ENCODE assay signal across 10 cellular contexts in the genomic region with DNA sequence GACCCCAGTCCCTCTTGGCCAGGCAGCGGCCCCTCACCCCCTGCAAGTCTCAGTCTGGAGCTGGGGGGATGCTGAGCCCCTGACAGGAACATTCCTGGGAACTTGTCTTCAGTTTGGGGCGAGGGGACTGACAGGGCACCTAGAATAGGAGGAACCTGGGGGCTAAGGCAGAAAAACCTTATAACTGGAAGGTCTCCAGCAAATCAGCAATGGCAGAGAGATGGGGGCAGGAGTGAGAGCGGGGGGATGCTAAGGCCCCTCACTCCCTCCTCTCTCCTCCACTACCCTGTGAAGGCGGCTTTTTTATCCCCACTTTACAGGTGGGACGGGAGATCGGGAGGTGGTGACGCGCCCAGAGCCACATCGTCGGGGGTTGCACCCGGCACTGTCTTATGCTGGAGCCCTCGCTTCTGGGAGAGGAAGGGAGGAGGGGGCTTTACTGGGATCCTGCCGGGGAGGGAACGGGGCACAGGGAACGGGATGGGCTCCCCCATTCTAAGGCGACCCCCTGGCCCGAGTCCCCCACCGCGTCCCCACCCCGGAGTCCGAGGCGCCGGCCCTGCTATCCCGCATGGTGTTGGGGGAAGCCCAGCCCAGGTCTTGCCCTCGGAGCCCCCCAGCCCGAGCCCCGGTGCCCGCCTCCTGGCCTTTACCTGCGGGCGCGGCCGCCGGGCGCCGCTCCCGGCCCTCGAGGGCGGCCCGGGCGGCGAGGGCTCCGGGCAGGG. TPM values are rescaled to one million over a fixed set of nuclear protein-coding genes. Genes with fewer than 3 reads are reported as not detected.
DNase-seq lines count a peak whose midpoint lies in the region; ATAC-seq and TF ChIP-seq lines count a peak whose summit lies in the region.
"Had no signal": no experiment of that assay in that cellular context is flagged by ENCODE, and none has a peak within 500 bp of the region (broad histone marks: within the 10 kb centered on the region; RNA-seq: fewer than 3 reads in every experiment).

No MANE protein-coding gene starts in this region.

- peaks cover 17% of the 10 kb centered on the region for H3K27me3 ChIP-seq in iPS DF 6.9 (ENCODE audit: control insufficient read depth, insufficient read depth, low read length)
- peaks cover 14% of the 10 kb centered on the region for H3K27me3 ChIP-seq in brain microvascular endothelial cell (replicated peaks)

- H3K9me3 ChIP-seq in iPS DF 6.9 (ENCODE audit: control insufficient read depth, insufficient read depth, low read length) = no peaks in the 10 kb centered on the region

- H3K4me3 Mint-ChIP-seq in Calu3 (ENCODE audit: low read depth, unreplicated experiment) = peak overlapping the region; percentile 41
- peak overlapping the region; percentile 72 for H3K4me3 Mint-ChIP-seq in WTC11

- H3K4me1 Mint-ChIP-seq in Calu3 (ENCODE audit: low read depth, unreplicated experiment) (no peaks in the 10 kb centered on the region), WTC11 (peaks cover 13% of the 10 kb centered on the region)

- POLR2A ChIA-PET in WTC11 (lab: Charles Lee) = no interaction called here

- intact Hi-C loops in Calu3 (cut with micrococcal nuclease; ENCODE audit: unreplicated experiment) = no loop called here

- H3K27ac Mint-ChIP-seq in Calu3 (ENCODE audit: unreplicated experiment) (no peak overlapping the region), WTC11 (no peak overlapping the region)

- no peaks in the 10 kb centered on the region for H3K4me1 ChIP-seq in iPS DF 6.9 (ENCODE audit: control insufficient read depth, insufficient read depth, low read length)

- H3K36me3 ChIP-seq in iPS DF 6.9 (ENCODE audit: control insufficient read depth, insufficient read depth, low read length) (no peaks in the 10 kb centered on the region), brain microvascular endothelial cell (replicated peaks) (no peaks in the 10 kb centered on the region)

- H3K9me3 Mint-ChIP-seq in Calu3 (ENCODE audit: low read depth, unreplicated experiment) (no peaks in the 10 kb centered on the region), WTC11 (no peaks in the 10 kb centered on the region)

- in situ Hi-C loops in brain microvascular endothelial cell (cut with HindIII; ENCODE audit: low pct_ligation_motif_present, low sequenced_read_pairs) = no loop called here

- CTCF ChIA-PET in Calu3 (lab: Charles Lee) (no interaction called here), WTC11 (lab: Charles Lee) (interaction anchor here (1.1 kb wide), 1 partner anchor 10 kb away, joined by 6 read pairs; no protein-coding TSS in a partner anchor)

- H3K4me3 ChIP-seq in iPS DF 6.9 (ENCODE audit: low read length) (peak overlapping the region; percentile 45; the same call in 1 of the 2 replicates), skin epidermis (peak overlapping the region in 6 of 7 experiments; percentile 12 to 44 (median 22)), brain microvascular endothelial cell (ENCODE audit: low read depth, low read length) (no peak overlapping the region), foreskin fibroblast (ENCODE audit: low read depth in 1 of 2, low read length in 2 of 2) (peak overlapping the region in 1 of 2 donors; percentile 20)

- no peak overlapping the region for H3K27ac ChIP-seq in iPS DF 6.9 (ENCODE audit: low read length)
- H3K27ac ChIP-seq in skin epidermis = peak overlapping the region in 7 of 21 experiments; percentile 15 to 77 (median 59)
- H3K27ac ChIP-seq in brain microvascular endothelial cell = no peak overlapping the region

- DNase-seq in Calu3 (no peak), WTC11 (ENCODE audit: low spot score) (peak; percentile 26), iPS DF 6.9 (ENCODE audit: low read depth, low spot score) (no peak), brain microvascular endothelial cell (no peak), foreskin fibroblast (no peak)

- no TSS peak for BruUV-seq in Calu3 (replicated peaks; lab: Mats Ljungman, UMichigan)

- WGBS in iPS DF 6.9 (ENCODE audit: insufficient coverage, insufficient read length) = no CpG with 5 or more reads among the region's 42 CpGs

- TF ChIP-seq CTCF in Calu3 (IDR thresholded peaks at IDR 0.05; ENCODE audit: unreplicated experiment) = no peak
- TF ChIP-seq CTCF in WTC11 (IDR thresholded peaks at IDR 0.05) = no peak
- no peak for TF ChIP-seq CTCF in brain microvascular endothelial cell (IDR thresholded peaks at IDR 0.05; ENCODE audit: low read depth, low read length, missing control alignments)
- TF ChIP-seq CTCF in foreskin fibroblast (IDR thresholded peaks at IDR 0.05; ENCODE audit: low read depth, low read length) = no peak

- peaks cover 53% of the 10 kb centered on the region for H3K27me3 Mint-ChIP-seq in Calu3 (ENCODE audit: unreplicated experiment)
- peaks cover 40% of the 10 kb centered on the region for H3K27me3 Mint-ChIP-seq in WTC11 (ENCODE audit: low read depth)

- ATAC-seq in WTC11 (peak; percentile 61), HG02759 (IDR thresholded peaks at IDR 0.05; ENCODE audit: unreplicated experiment) (no peak), GM21515 (IDR thresholded peaks at IDR 0.05; ENCODE audit: unreplicated experiment) (no peak)

- no peaks in the 10 kb centered on the region for H3K36me3 Mint-ChIP-seq in Calu3 (ENCODE audit: insufficient read depth, unreplicated experiment)
- H3K36me3 Mint-ChIP-seq in WTC11 = no peaks in the 10 kb centered on the region

TF ChIP-seq in WTC11, 78 proteins besides CTCF, POLR2A, EP300 and RAD21:
- TF ChIP-seq, protein P1, sequence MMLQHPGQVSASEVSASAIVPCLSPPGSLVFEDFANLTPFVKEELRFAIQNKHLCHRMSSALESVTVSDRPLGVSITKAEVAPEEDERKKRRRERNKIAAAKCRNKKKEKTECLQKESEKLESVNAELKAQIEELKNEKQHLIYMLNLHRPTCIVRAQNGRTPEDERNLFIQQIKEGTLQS (CRISPR knock-in tag; conservative IDR thresholded peaks at IDR 0.05) = no peak
TF ChIP-seq in WTC11: peak in this region for 0.

RNA-seq across cellular contexts. Expression of a gene that starts 0.5 kb away (rescaled TPM):
- total RNA-seq in Calu3 (2022) (0.07 TPM in 1 of 2 replicates, not detected in the other), WTC11 (2021) (2.3 to 3.5 TPM (median 3.3 TPM) in 3 replicates)

RNA-seq across cellular contexts. Expression of a gene that starts 24.7 kb away (rescaled TPM):
- 70.3 and 71.5 TPM in 2 replicates for total RNA-seq in Calu3 (2022)
- 48.9 to 52.5 TPM (median 52.0 TPM) in 3 replicates for total RNA-seq in WTC11 (2021)

RNA-seq across cellular contexts. Expression of a gene that starts 31.4 kb away (rescaled TPM):
- total RNA-seq in Calu3 (2022) (96.2 and 98.3 TPM in 2 replicates), WTC11 (2021) (65.0 to 88.7 TPM (median 72.0 TPM) in 3 replicates)

RNA-seq across cellular contexts. Expression of a gene that starts 35.9 kb away (rescaled TPM):
- total RNA-seq in Calu3 (2022) = 26.5 and 32.8 TPM in 2 replicates
- total RNA-seq in WTC11 (2021) = 30.0 to 32.7 TPM (median 31.2 TPM) in 3 replicates

RNA-seq across cellular contexts. Expression of a gene that starts 40.7 kb away (rescaled TPM):
- total RNA-seq in Calu3 (2022) (0.31 TPM in 1 of 2 replicates, not detected in the other), WTC11 (2021) (1.9 to 2.5 TPM (median 2.0 TPM) in 3 replicates)
- total RNA-seq: Daoy, HT1080 had no signal
